In the genomic region with DNA sequence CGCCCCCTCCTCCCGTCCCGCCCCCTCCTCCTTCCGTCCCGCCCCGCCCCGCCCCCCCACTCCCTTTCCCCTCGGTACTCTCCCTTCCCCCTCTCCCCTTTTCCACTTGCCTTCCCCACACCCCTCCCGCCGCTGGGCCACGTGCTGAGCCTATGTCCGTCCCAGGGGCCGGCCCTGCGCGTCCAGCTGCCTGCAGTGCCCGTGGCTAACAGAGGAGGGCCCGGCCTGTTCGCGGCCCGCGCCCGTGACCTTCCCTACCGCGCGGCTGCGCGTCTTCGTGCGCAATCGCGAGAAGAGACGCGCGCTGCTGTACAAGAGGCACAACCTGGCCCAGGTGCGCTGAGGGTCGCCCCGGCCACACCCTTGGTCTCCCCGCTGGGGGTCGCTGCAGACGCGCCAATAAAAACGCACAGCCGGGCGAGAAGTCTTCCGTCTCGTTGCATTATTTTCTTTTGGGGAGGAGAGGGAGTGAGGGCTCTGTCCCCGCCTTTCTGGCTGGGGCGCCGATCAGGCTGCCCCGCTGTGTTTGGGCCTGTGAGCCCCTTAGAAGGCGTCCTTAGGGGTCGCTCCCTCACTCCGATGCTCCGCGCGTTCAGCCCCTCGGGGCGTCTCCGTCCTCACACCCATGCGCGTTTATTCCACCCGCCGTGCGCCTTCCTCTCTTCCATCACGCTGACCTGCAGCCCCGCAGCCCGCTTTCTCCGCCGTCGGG, we compare ENCODE assay signal across 1 cellular context.
A peak's percentile ranks its signal among the peaks of the same experiment; 100 is the strongest.
TF ChIP-seq lines count a peak whose summit lies in the region.

No MANE protein-coding gene starts in this region.

TF ChIP-seq in HEK293, 187 proteins besides CTCF, POLR2A, EP300 and RAD21 (continued from another document and continues in another):
- TF ChIP-seq ZNF704 (tag by site-specific recombination; IDR thresholded peaks at IDR 0.05), result no peak
- peak; percentile 30; the same call in 1 of the 2 replicates for TF ChIP-seq ZBTB20 (tag by site-specific recombination; IDR thresholded peaks at IDR 0.05)
- TF ChIP-seq ZXDB (tag by site-specific recombination; IDR thresholded peaks at IDR 0.05), result peak; percentile 94
- no peak for TF ChIP-seq ZNF473 (tag by site-specific recombination; IDR thresholded peaks at IDR 0.05)
- no peak for TF ChIP-seq HOXA7 (CRISPR knock-in tag; IDR thresholded peaks at IDR 0.05; ENCODE audit: borderline replicate concordance)
- TF ChIP-seq, protein P1, sequence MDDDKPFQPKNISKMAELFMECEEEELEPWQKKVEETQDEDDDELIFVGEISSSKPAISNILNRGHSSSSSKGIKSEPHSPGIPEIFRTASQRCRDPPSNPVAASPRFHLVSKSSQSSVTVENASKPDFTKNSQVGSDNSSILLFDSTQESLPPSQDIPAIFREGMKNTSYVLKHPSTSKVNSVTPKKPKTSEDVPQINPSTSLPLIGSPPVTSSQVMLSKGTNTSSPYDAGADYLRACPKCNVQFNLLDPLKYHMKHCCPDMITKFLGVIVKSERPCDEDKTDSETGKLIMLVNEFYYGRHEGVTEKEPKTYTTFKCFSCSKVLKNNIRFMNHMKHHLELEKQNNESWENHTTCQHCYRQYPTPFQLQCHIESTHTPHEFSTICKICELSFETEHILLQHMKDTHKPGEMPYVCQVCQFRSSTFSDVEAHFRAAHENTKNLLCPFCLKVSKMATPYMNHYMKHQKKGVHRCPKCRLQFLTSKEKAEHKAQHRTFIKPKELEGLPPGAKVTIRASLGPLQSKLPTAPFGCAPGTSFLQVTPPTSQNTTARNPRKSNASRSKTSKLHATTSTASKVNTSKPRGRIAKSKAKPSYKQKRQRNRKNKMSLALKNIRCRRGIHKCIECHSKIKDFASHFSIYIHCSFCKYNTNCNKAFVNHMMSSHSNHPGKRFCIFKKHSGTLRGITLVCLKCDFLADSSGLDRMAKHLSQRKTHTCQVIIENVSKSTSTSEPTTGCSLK (tag by site-specific recombination; IDR thresholded peaks at IDR 0.05), result no peak
- no peak for TF ChIP-seq ZFP3 (tag by site-specific recombination; IDR thresholded peaks at IDR 0.05; ENCODE audit: low read depth)
- TF ChIP-seq ZNF266 (tag by site-specific recombination; IDR thresholded peaks at IDR 0.05; ENCODE audit: low read depth), result no peak
- TF ChIP-seq ZNF48 (tag by site-specific recombination; IDR thresholded peaks at IDR 0.05), result no peak
- TF ChIP-seq, protein P2, sequence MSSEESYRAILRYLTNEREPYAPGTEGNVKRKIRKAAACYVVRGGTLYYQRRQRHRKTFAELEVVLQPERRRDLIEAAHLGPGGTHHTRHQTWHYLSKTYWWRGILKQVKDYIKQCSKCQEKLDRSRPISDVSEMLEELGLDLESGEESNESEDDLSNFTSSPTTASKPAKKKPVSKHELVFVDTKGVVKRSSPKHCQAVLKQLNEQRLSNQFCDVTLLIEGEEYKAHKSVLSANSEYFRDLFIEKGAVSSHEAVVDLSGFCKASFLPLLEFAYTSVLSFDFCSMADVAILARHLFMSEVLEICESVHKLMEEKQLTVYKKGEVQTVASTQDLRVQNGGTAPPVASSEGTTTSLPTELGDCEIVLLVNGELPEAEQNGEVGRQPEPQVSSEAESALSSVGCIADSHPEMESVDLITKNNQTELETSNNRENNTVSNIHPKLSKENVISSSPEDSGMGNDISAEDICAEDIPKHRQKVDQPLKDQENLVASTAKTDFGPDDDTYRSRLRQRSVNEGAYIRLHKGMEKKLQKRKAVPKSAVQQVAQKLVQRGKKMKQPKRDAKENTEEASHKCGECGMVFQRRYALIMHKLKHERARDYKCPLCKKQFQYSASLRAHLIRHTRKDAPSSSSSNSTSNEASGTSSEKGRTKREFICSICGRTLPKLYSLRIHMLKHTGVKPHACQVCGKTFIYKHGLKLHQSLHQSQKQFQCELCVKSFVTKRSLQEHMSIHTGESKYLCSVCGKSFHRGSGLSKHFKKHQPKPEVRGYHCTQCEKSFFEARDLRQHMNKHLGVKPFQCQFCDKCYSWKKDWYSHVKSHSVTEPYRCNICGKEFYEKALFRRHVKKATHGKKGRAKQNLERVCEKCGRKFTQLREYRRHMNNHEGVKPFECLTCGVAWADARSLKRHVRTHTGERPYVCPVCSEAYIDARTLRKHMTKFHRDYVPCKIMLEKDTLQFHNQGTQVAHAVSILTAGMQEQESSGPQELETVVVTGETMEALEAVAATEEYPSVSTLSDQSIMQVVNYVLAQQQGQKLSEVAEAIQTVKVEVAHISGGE (tag by site-specific recombination; conservative IDR thresholded peaks at IDR 0.05; ENCODE audit: low read depth), result 0 out of 2 replicates have a peak, but pooled peaks have one; percentile 23
- no peak for TF ChIP-seq ZNF280D (tag by site-specific recombination; IDR thresholded peaks at IDR 0.05)
- no peak for TF ChIP-seq ZNF114 (tag by site-specific recombination; IDR thresholded peaks at IDR 0.05)
- peak; percentile 80 for TF ChIP-seq PRDM1 (tag by site-specific recombination; IDR thresholded peaks at IDR 0.05)
- TF ChIP-seq, protein P3, sequence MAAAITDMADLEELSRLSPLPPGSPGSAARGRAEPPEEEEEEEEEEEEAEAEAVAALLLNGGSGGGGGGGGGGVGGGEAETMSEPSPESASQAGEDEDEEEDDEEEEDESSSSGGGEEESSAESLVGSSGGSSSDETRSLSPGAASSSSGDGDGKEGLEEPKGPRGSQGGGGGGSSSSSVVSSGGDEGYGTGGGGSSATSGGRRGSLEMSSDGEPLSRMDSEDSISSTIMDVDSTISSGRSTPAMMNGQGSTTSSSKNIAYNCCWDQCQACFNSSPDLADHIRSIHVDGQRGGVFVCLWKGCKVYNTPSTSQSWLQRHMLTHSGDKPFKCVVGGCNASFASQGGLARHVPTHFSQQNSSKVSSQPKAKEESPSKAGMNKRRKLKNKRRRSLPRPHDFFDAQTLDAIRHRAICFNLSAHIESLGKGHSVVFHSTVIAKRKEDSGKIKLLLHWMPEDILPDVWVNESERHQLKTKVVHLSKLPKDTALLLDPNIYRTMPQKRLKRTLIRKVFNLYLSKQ (tag by site-specific recombination; IDR thresholded peaks at IDR 0.05; ENCODE audit: borderline replicate concordance), result no peak
- TF ChIP-seq, protein P4, sequence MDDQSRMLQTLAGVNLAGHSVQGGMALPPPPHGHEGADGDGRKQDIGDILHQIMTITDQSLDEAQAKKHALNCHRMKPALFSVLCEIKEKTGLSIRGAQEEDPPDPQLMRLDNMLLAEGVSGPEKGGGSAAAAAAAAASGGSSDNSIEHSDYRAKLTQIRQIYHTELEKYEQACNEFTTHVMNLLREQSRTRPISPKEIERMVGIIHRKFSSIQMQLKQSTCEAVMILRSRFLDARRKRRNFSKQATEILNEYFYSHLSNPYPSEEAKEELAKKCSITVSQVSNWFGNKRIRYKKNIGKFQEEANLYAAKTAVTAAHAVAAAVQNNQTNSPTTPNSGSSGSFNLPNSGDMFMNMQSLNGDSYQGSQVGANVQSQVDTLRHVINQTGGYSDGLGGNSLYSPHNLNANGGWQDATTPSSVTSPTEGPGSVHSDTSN (CRISPR knock-in tag; IDR thresholded peaks at IDR 0.05), result no peak; the same call in 1 of the 2 replicates
- no peak for TF ChIP-seq ZNF560 (tag by site-specific recombination; IDR thresholded peaks at IDR 0.05; ENCODE audit: borderline replicate concordance)
- peak; percentile 84 for TF ChIP-seq SP3 (tag by site-specific recombination; IDR thresholded peaks at IDR 0.05)
- no peak for TF ChIP-seq ZNF133 (tag by site-specific recombination; IDR thresholded peaks at IDR 0.05)
- TF ChIP-seq ZNF792 (tag by site-specific recombination; IDR thresholded peaks at IDR 0.05), result no peak
- TF ChIP-seq ZNF157 (tag by site-specific recombination; IDR thresholded peaks at IDR 0.05), result no peak
- no peak for TF ChIP-seq ZNF223 (tag by site-specific recombination; IDR thresholded peaks at IDR 0.05)
- no peak for TF ChIP-seq TCF7L2 (IDR thresholded peaks at IDR 0.05; ENCODE audit: borderline replicate concordance, low read depth, low read length)
- peak; percentile 80 for TF ChIP-seq KLF16 (tag by site-specific recombination; IDR thresholded peaks at IDR 0.05)
- TF ChIP-seq ZNF449 (tag by site-specific recombination; IDR thresholded peaks at IDR 0.05), result 0 out of 2 replicates have a peak, but pooled peaks have one; percentile 44
- TF ChIP-seq MZF1 (tag by site-specific recombination; IDR thresholded peaks at IDR 0.05; ENCODE audit: borderline replicate concordance), result 0 out of 2 replicates have a peak, but pooled peaks have one; percentile 41
- TF ChIP-seq ZFP69B (tag by site-specific recombination; IDR thresholded peaks at IDR 0.05), result no peak
- TF ChIP-seq ZNF175 (tag by site-specific recombination; IDR thresholded peaks at IDR 0.05), result no peak
- no peak for TF ChIP-seq ZNF239 (tag by site-specific recombination; IDR thresholded peaks at IDR 0.05)
- TF ChIP-seq ZNF660 (tag by site-specific recombination; IDR thresholded peaks at IDR 0.05), result no peak
- TF ChIP-seq ZNF777 (tag by site-specific recombination; IDR thresholded peaks at IDR 0.05; ENCODE audit: borderline replicate concordance), result no peak; the same call in 1 of the 2 replicates
- TF ChIP-seq ZNF311 (tag by site-specific recombination; IDR thresholded peaks at IDR 0.05; ENCODE audit: borderline replicate concordance), result no peak
- no peak; the same call in none of the 2 replicates for TF ChIP-seq GLIS2 (tag by site-specific recombination; IDR thresholded peaks at IDR 0.05)
- no peak for TF ChIP-seq KLF9 (tag by site-specific recombination; IDR thresholded peaks at IDR 0.05; ENCODE audit: low read depth)
- TF ChIP-seq, protein P5, sequence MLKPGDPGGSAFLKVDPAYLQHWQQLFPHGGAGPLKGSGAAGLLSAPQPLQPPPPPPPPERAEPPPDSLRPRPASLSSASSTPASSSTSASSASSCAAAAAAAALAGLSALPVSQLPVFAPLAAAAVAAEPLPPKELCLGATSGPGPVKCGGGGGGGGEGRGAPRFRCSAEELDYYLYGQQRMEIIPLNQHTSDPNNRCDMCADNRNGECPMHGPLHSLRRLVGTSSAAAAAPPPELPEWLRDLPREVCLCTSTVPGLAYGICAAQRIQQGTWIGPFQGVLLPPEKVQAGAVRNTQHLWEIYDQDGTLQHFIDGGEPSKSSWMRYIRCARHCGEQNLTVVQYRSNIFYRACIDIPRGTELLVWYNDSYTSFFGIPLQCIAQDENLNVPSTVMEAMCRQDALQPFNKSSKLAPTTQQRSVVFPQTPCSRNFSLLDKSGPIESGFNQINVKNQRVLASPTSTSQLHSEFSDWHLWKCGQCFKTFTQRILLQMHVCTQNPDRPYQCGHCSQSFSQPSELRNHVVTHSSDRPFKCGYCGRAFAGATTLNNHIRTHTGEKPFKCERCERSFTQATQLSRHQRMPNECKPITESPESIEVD (tag by site-specific recombination; IDR thresholded peaks at IDR 0.05), result no peak
- TF ChIP-seq ZNF629 (tag by site-specific recombination; IDR thresholded peaks at IDR 0.05), result peak; percentile 50
- TF ChIP-seq ZNF658 (tag by site-specific recombination; IDR thresholded peaks at IDR 0.05), result no peak
- peak; percentile 84; the same call in 1 of the 2 replicates for TF ChIP-seq KLF8 (tag by site-specific recombination; IDR thresholded peaks at IDR 0.05)
- no peak; the same call in 1 of the 2 replicates for TF ChIP-seq ZNF121 (tag by site-specific recombination; IDR thresholded peaks at IDR 0.05)
- TF ChIP-seq ZNF302 (tag by site-specific recombination; IDR thresholded peaks at IDR 0.05; ENCODE audit: low read depth), result no peak
- peak; percentile 55; the same call in 1 of the 2 replicates for TF ChIP-seq ZNF76 (tag by site-specific recombination; IDR thresholded peaks at IDR 0.05; ENCODE audit: borderline replicate concordance, low read depth)
